In the genomic region with DNA sequence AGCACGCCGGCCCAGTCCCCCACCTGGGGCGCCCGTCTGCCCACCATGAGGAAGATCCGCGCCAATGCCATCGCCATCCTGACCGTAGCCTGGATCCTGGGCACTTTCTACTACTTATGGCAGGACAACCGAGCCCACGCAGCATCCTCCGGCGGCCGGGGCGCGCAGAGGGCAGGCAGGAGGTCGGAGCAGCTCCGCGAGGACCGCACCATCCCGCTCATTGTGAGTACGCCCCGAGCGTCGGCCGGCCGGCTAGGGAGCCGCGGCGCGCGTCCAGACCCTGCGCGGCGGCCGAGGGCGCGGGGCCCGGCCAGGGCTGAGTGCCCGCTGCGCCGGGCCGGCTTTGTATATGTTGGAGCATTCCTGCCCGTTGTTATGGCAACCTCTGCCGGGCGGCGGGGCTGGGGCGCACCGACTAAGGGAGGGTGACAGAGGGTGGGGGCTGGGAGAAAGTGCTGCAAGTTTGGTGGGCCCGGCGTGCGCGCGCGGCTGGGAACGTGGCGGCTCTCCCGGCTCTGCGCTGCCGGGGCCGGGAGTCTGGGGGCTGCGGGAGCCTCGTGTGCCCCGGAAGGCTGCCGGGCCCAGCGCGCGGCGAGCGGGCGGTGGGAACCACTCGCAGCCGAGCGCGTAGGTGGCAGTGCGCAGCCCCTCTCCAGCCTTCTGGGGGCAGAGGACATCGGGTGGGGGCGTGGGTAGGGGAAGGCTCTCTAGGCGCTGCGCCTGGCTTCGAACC, we compare ENCODE assay signal across 9 cellular contexts. TPM values are rescaled to one million over a fixed set of nuclear protein-coding genes. Genes with fewer than 3 reads are reported as not detected.
A peak's percentile ranks its signal among the peaks of the same experiment; 100 is the strongest.
DNase-seq lines count a peak whose midpoint lies in the region; ATAC-seq and TF ChIP-seq lines count a peak whose summit lies in the region.
"Had no signal": no experiment of that assay in that cellular context is flagged by ENCODE, and none has a peak within 500 bp of the region (broad histone marks: within the 10 kb centered on the region; RNA-seq: fewer than 3 reads in every experiment).

No MANE protein-coding gene starts in this region.

- ATAC-seq in body of pancreas, result peak; percentile 28
- ATAC-seq in left colon, result peak; percentile 10
- no peak for ATAC-seq in GM18517 (IDR thresholded peaks at IDR 0.05; ENCODE audit: unreplicated experiment)

- H3K27ac ChIP-seq in HL-60 (replicated peaks) (no peak overlapping the region), body of pancreas (peak overlapping the region in 2 of 4 donors; percentile 8 to 25), testis (no peak overlapping the region)
- H3K27ac ChIP-seq: epithelial cell of prostate had no signal

- POLR2A ChIA-PET in BJ (lab: Charles Lee), result no interaction called here

- no peaks in the 10 kb centered on the region for H3K9me3 ChIP-seq in body of pancreas
- H3K9me3 ChIP-seq in testis, result no peaks in the 10 kb centered on the region

- H3K4me3 ChIP-seq in BJ (ENCODE audit: low read depth, low read length), result peak overlapping the region; percentile 46
- H3K4me3 ChIP-seq in HL-60 (replicated peaks; ENCODE audit: insufficient read depth, low read length), result peak overlapping the region; percentile 21
- H3K4me3 ChIP-seq in body of pancreas, result peak overlapping the region; percentile 15 to 50
- H3K4me3 ChIP-seq in testis, result peak overlapping the region; percentile 55 to 64

- TF ChIP-seq CTCF in BJ (IDR thresholded peaks at IDR 0.05; ENCODE audit: insufficient read depth, low read depth, low read length), result no peak
- no peak for TF ChIP-seq CTCF in HL-60 (IDR thresholded peaks at IDR 0.05; ENCODE audit: insufficient read depth, low read length)
- TF ChIP-seq CTCF in body of pancreas (IDR thresholded peaks at IDR 0.05), result no peak
- TF ChIP-seq CTCF in testis (IDR thresholded peaks at IDR 0.05), result no peak

- TF ChIP-seq POLR2A in body of pancreas (IDR thresholded peaks at IDR 0.05) (no peak), testis (IDR thresholded peaks at IDR 0.05) (no peak)

- CTCF ChIA-PET in BJ (lab: Yijun Ruan, JAX), result interaction anchor here (0.6 to 3.4 kb wide), 3 partner anchors 11 to 91 kb away, joined by 3 to 17 read pairs (median 3); no protein-coding TSS in a partner anchor

- H3K27me3 ChIP-seq in BJ (ENCODE audit: control insufficient read depth, insufficient read depth, low read length), result peaks cover 28% of the 10 kb centered on the region
- H3K27me3 ChIP-seq in HL-60 (ENCODE audit: insufficient read depth, poor library complexity, severe bottlenecking), result peaks cover 11% of the 10 kb centered on the region
- peaks cover 0 to 15% of the 10 kb centered on the region in 2 donors for H3K27me3 ChIP-seq in body of pancreas
- no peaks in the 10 kb centered on the region for H3K27me3 ChIP-seq in testis

- intact Hi-C loops in body of pancreas (cut with DNase I) (no loop called here), left colon (cut with DNase I, micrococcal nuclease) (no loop called here), testis (cut with DNase I; ENCODE audit: low total_unique reads) (no loop called here)

- 0% methylated on average over 2 to 70 of the region's 80 CpGs for WGBS in body of pancreas, 2 donors
- 1% methylated on average over 18 to 36 of the region's 80 CpGs for WGBS in testis, 2 donors

- H3K36me3 ChIP-seq in BJ (ENCODE audit: control insufficient read depth, insufficient read depth, low read length), result no peaks in the 10 kb centered on the region
- H3K36me3 ChIP-seq in body of pancreas (replicated peaks in 1 of 2; ENCODE audit: insufficient read depth in 1 of 2, low read depth in 2 of 2), result no peaks in the 10 kb centered on the region
- no peaks in the 10 kb centered on the region for H3K36me3 ChIP-seq in testis (ENCODE audit: low read depth, missing control alignments)

- no peak for DNase-seq in BJ (ENCODE audit: low read depth)
- DNase-seq in HL-60 (ENCODE audit: low read depth in 1 of 2, low spot score in 1 of 2), result no peak
- DNase-seq in body of pancreas, result peak in 2 of 4 donors; percentile 15 to 22
- peak in 1 of 2 donors; percentile 17 for DNase-seq in left colon
- DNase-seq in testis, result no peak
- DNase-seq in DMS153 (lab: John Stamatoyannopoulos, UW), result no peak
- no peak for DNase-seq in NOMO-1 treated with DMSO at 0.1 percent for 48 hours (lab: John Stamatoyannopoulos, UW; ENCODE audit: unreplicated experiment)

- peaks cover 27% of the 10 kb centered on the region for H3K4me1 ChIP-seq in body of pancreas
- peaks cover 5% of the 10 kb centered on the region for H3K4me1 ChIP-seq in testis

RNA-seq across cellular contexts. Expression of a gene that starts 0.5 kb away (rescaled TPM):
- polyA plus RNA-seq in BJ (2011; rRNA removed) (1.4 and 1.7 TPM in 2 replicates), testis (ENCODE audit: insufficient read depth, low read depth, low replicate concordance) (11.1 TPM)
- 0.67 and 2.4 TPM in 2 replicates for polyA minus RNA-seq in BJ (2011; rRNA and poly(A)+ RNA removed)
- total RNA-seq in body of pancreas (1 to 10 TPM; 1.3 to 5.6 TPM), left colon (1 to 10 TPM; 1.3 to 1.7 TPM), testis (1 to 10 TPM; 5.6 to 6.3 TPM)
